ENCODE assay signal across 21 cellular contexts in genomic region chr16:54454616-54455015, GRCh38.
"Had no signal": no experiment of that assay in that cellular context is flagged by ENCODE, and none has a peak within 500 bp of the region (broad histone marks: within the 10 kb centered on the region; RNA-seq: fewer than 3 reads in every experiment).

No MANE protein-coding gene starts in this region.

- H3K4me1 Mint-ChIP-seq: central memory CD8-positive, alpha-beta T cell; natural killer cell had no signal

- H3K27ac ChIP-seq: left lung, spleen, thoracic aorta had no signal

- DNase-seq: activated CD4-positive, alpha-beta T cell treated with anti-CD3 and anti-CD28 coated beads, Interleukin-2, amount 10 ng/mL, durations not matched to agents 7 days and 5 days; activated gamma-delta T cell treated with Interleukin-2 at 50 U/mL for 16 hours; activated T-cell treated with anti-CD3 and anti-CD28 coated beads, Interleukin-2, amount 50 U/mL, for 1 hour; effector memory CD4-positive, alpha-beta T cell; glutamatergic neuron; hippocampal formation; kidney glomerular epithelial cell; left lung; midbrain; natural killer cell; spleen; stimulated activated CD4-positive, alpha-beta T cell treated with anti-CD3 and anti-CD28 coated beads, Interleukin-4, amount 100 ng/mL, for 1 hour; stimulated activated naive CD4-positive, alpha-beta T cell had no signal

- H3K36me3 ChIP-seq: left lung, spleen, thoracic aorta had no signal

- H3K4me3 Mint-ChIP-seq: activated CD4-positive, alpha-beta T cell treated with anti-CD3 and anti-CD28 coated beads, Interleukin-2, amount 10 ng/mL, durations not matched to agents 7 days and 5 days; central memory CD8-positive, alpha-beta T cell; natural killer cell; T-helper 1 cell treated with Interleukin-12 subunit alpha and Interleukin-12 subunit beta and Interleukin-4 antibody, amounts not matched to agents 30 μg/mL and 1 μg/mL, for 36 hours; type B pancreatic cell had no signal

- H3K4me3 ChIP-seq: left lung, lung, spleen, thoracic aorta had no signal

- H3K27ac Mint-ChIP-seq: activated CD4-positive, alpha-beta T cell treated with anti-CD3 and anti-CD28 coated beads, Interleukin-2, amount 10 ng/mL, durations not matched to agents 7 days and 5 days; natural killer cell; progenitor cell of endocrine pancreas; T-helper 1 cell treated with Interleukin-12 subunit alpha and Interleukin-12 subunit beta and Interleukin-4 antibody, amounts not matched to agents 30 μg/mL and 1 μg/mL, for 36 hours; type B pancreatic cell had no signal

- H3K4me1 ChIP-seq: left lung, spleen had no signal

- ATAC-seq: activated CD4-positive, CD25-positive, alpha-beta regulatory T cell treated with anti-CD3 and anti-CD28 coated beads, Interleukin-2, amount 50 U/mL, for 24 hours; activated naive CD4-positive, alpha-beta T cell treated with anti-CD3 and anti-CD28 coated beads, Interleukin-2, amount 50 U/mL, for 72 hours; left lung; natural killer cell had no signal

- H3K36me3 Mint-ChIP-seq: activated naive CD4-positive, alpha-beta T cell treated with anti-CD3 and anti-CD28 coated beads, Interleukin-2, amount 50 U/mL, for 72 hours; natural killer cell had no signal

- H3K9me3 Mint-ChIP-seq: activated CD4-positive, alpha-beta T cell treated with anti-CD3 and anti-CD28 coated beads, Interleukin-2, amount 10 ng/mL, durations not matched to agents 7 days and 5 days; activated naive CD4-positive, alpha-beta T cell treated with anti-CD3 and anti-CD28 coated beads, Interleukin-2, amount 50 U/mL, for 72 hours; central memory CD8-positive, alpha-beta T cell; natural killer cell had no signal
